ENCODE assay signal across 8 cellular contexts in the genomic region with DNA sequence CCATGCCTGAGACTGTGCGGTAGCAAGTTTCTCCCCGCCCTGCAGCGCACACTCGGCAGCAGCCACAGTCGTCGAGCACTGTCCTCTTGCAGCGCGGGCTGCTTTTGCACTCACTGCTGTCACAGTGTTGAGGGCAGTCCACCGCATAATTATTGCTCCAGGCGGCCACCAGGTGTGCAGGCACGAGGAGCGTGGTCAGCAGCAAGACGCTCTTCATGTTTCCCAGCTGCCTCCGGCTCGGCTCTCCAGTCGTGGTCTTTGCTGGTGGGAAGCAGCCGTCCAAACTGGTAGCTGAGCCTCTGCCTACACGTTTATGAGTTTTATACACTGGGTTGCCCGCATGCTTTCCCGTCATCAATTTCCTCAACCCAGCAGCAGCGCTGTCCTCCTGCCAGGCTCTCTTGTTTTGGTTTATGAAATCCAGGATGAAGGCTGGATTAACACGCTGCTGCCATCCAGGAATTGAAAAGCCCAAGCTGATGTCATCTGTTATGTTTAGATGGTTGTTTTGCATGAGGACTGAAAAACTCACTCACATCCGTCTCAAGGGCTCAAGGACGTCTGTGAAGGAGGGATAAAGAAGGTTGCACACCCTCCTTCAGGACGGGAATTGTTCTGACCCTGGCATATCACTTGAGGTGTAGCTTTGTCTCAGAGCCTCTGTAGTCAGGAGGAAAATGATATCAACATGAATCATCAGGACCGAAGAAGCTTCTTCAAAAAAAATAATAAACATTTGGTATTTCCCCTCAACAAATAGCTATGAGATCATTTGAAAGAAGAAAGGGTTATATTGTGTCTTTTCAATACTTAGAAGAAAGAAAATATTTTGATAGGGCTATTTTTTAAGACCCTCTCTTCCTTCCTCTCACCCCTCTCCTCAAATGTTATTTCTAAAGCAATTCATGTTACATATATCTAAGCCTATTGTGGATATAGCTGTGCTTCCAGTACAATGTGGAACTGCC. TPM values are rescaled to one million over a fixed set of nuclear protein-coding genes. Genes with fewer than 3 reads are reported as not detected.
DNase-seq lines count a peak whose midpoint lies in the region; ATAC-seq and TF ChIP-seq lines count a peak whose summit lies in the region.

A gene with protein sequence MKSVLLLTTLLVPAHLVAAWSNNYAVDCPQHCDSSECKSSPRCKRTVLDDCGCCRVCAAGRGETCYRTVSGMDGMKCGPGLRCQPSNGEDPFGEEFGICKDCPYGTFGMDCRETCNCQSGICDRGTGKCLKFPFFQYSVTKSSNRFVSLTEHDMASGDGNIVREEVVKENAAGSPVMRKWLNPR (minus strand): TSS at position 293 of the 968 bp plus-strand sequence. CDS start 76 bp downstream, at position 217.

- no peak within 1 kb of the TSS for H2AFZ ChIP-seq in mesenchymal stem cell (ENCODE audit: low read depth, low read length)

- H3K36me3 ChIP-seq in mesenchymal stem cell (ENCODE audit: control insufficient read depth in 1 of 2, insufficient read depth in 2 of 2, low read depth in 1 of 2, low read length in 2 of 2) = no peaks in the 10 kb centered on the region

- no peak within 1 kb of the TSS for H3K4me2 ChIP-seq in mesenchymal stem cell (ENCODE audit: low read length, poor library complexity, severe bottlenecking)

- no peak within 1 kb of the TSS for H2BK120ac ChIP-seq in mesenchymal stem cell (ENCODE audit: low read depth, low read length)

- H3K4me3 ChIP-seq in HFF-Myc (replicated peaks; ENCODE audit: low read depth, low read length) (peak within 1 kb of the TSS; percentile 31), mesenchymal stem cell (ENCODE audit: insufficient read depth in 1 of 2, low read depth in 1 of 2, low read length in 2 of 2) (peak within 1 kb of the TSS; percentile 4 to 72)

- H3K4me1 ChIP-seq in mesenchymal stem cell (ENCODE audit: control insufficient read depth, insufficient read depth, low read depth, low read length) = peaks cover 3% of the 10 kb centered on the region

- in situ Hi-C loops in T47D (cut with HindIII; ENCODE audit: low pct_unique_long_range_greater_than_20kb, low sequenced_read_pairs) (no loop called here), G401 (cut with HindIII; ENCODE audit: low sequenced_read_pairs) (no loop called here)

- no peak within 1 kb of the TSS for H4K8ac ChIP-seq in mesenchymal stem cell (ENCODE audit: low read length)

- peak within 1 kb of the TSS in 1 of 2 experiments; percentile 28 for H3K18ac ChIP-seq in mesenchymal stem cell (ENCODE audit: low read depth in 1 of 2, low read length in 2 of 2)

- H3K9me3 ChIP-seq in mesenchymal stem cell (ENCODE audit: control insufficient read depth, low read length) = no peaks in the 10 kb centered on the region

- TF ChIP-seq CTCF in HFF-Myc (IDR thresholded peaks at IDR 0.05; ENCODE audit: low read depth, low read length, missing control alignments) = no peak

- no peaks in the 10 kb centered on the region for H3K79me1 ChIP-seq in mesenchymal stem cell (replicated peaks; ENCODE audit: low read length, poor library complexity, severe bottlenecking)

- no peak within 1 kb of the TSS for H2AK5ac ChIP-seq in mesenchymal stem cell (ENCODE audit: low read length, severe bottlenecking)

- no peak for ATAC-seq in HG03520 (IDR thresholded peaks at IDR 0.05; ENCODE audit: unreplicated experiment)
- no peak for ATAC-seq in HG02938 (IDR thresholded peaks at IDR 0.05; ENCODE audit: unreplicated experiment)

- WGBS in mesenchymal stem cell = 64% methylated on average over 24 of the region's 26 CpGs

- H3K4ac ChIP-seq in mesenchymal stem cell (ENCODE audit: low read depth in 1 of 2, low read length in 2 of 2) = peak within 1 kb of the TSS in 1 of 2 experiments; percentile 15

- H3K9ac ChIP-seq in mesenchymal stem cell (ENCODE audit: low read length) = peak within 1 kb of the TSS; percentile 56

- H2BK15ac ChIP-seq in mesenchymal stem cell (ENCODE audit: low read depth, poor library complexity, severe bottlenecking) = no peak within 1 kb of the TSS

- peak within 1 kb of the TSS in 1 of 2 experiments; percentile 21 for H2BK12ac ChIP-seq in mesenchymal stem cell (ENCODE audit: low read length in 2 of 2)

- H3K27me3 ChIP-seq in mesenchymal stem cell (ENCODE audit: control insufficient read depth in 1 of 2, insufficient read depth in 1 of 2, low read length in 2 of 2) = peaks cover 0 to 26% of the 10 kb centered on the region in 2 experiments

- H3K27ac ChIP-seq in mesenchymal stem cell (ENCODE audit: low read length, poor library complexity, severe bottlenecking) = no peak within 1 kb of the TSS

- H3K23ac ChIP-seq in mesenchymal stem cell (ENCODE audit: low read length in 2 of 2) = peak within 1 kb of the TSS in 1 of 2 experiments; percentile 27

- no peak within 1 kb of the TSS for H4K91ac ChIP-seq in mesenchymal stem cell (ENCODE audit: low read length)

- no peak within 1 kb of the TSS for H2BK5ac ChIP-seq in mesenchymal stem cell (ENCODE audit: low read depth, low read length, poor library complexity, severe bottlenecking)

- peak within 1 kb of the TSS in 1 of 2 experiments; percentile 58 for H3K14ac ChIP-seq in mesenchymal stem cell (ENCODE audit: low read length in 2 of 2)

- peak; percentile 59 for DNase-seq in AG20443 (ENCODE audit: low spot score)
- DNase-seq in HFF-Myc (ENCODE audit: extremely low read depth, low read depth) = no peak
- peak; percentile 25 to 69 for DNase-seq in T47D (ENCODE audit: low read depth in 1 of 2, low spot score in 1 of 2)
- peak; percentile 66 for DNase-seq in mesenchymal stem cell
- DNase-seq in pons (ENCODE audit: low spot score) = no peak
- DNase-seq in G401 (ENCODE audit: low spot score) = no peak

RNA-seq across cellular contexts. Expression of the gene that starts here (rescaled TPM):
- polyA plus RNA-seq in mesenchymal stem cell (2013, experiment 1 of 2) = 0.11 TPM
- 0.08 TPM for polyA plus RNA-seq in mesenchymal stem cell (2013, experiment 2 of 2)
- not detected in 2 replicates for total RNA-seq in G401 (2014; rRNA removed; shearing (Covaris generic))

Comparison
In these comparisons a context has a peak if more than half of its experiments do, and no peak if none do; other contexts are left out.
1. DNase-seq: peak in AG20443 (single experiment), T47D (2 of 2) and mesenchymal stem cell (single experiment); none in HFF-Myc (single experiment), pons (single experiment) and G401 (single experiment).